1 cellular context compared by ENCODE assay signal in the genomic region with DNA sequence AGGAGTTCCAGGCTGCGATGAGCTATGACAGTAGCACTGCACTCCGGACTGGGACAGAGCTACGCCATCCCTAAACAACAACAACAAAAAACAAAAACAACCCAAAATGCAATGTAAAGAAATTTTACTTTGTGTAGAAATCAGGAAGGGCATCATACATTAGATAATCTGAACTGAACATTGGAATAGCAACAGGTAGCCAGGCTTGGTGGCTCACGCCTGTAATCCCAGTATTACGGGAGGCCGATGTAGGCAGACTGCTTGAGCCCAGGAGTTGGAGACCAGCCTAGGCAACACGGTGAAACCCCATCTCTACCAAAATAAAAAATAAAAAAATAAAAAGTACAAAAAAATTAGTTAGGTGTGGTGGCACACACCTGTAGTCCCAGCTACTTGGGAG.
TF ChIP-seq lines count a peak whose summit lies in the region.

No MANE protein-coding gene starts in this region.

TF ChIP-seq in HepG2, 621 proteins besides CTCF, POLR2A, EP300 and RAD21:
- TF ChIP-seq, protein P1, sequence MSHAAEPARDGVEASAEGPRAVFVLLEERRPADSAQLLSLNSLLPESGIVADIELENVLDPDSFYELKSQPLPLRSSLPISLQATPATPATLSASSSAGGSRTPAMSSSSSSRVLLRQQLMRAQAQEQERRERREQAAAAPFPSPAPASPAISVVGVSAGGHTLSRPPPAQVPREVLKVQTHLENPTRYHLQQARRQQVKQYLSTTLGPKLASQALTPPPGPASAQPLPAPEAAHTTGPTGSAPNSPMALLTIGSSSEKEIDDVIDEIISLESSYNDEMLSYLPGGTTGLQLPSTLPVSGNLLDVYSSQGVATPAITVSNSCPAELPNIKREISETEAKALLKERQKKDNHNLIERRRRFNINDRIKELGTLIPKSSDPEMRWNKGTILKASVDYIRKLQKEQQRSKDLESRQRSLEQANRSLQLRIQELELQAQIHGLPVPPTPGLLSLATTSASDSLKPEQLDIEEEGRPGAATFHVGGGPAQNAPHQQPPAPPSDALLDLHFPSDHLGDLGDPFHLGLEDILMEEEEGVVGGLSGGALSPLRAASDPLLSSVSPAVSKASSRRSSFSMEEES (CRISPR knock-in tag; IDR thresholded peaks at IDR 0.05), result no peak
- TF ChIP-seq DDIT3 (CRISPR knock-in tag; IDR thresholded peaks at IDR 0.05) (no peak), ZNF256 (CRISPR knock-in tag; conservative IDR thresholded peaks at IDR 0.05) (no peak), ZNF660 (CRISPR knock-in tag; IDR thresholded peaks at IDR 0.05; ENCODE audit: borderline replicate concordance, low read depth) (no peak), HOXA7 (CRISPR knock-in tag; IDR thresholded peaks at IDR 0.05) (no peak), HOXA9 (CRISPR knock-in tag; IDR thresholded peaks at IDR 0.05; ENCODE audit: borderline replicate concordance) (no peak), ZNF510 (CRISPR knock-in tag; IDR thresholded peaks at IDR 0.05; ENCODE audit: low read depth) (no peak), NFRKB (IDR thresholded peaks at IDR 0.05) (no peak), ZNF816 (CRISPR knock-in tag; IDR thresholded peaks at IDR 0.05; ENCODE audit: borderline replicate concordance) (no peak), TGIF2 (CRISPR knock-in tag; IDR thresholded peaks at IDR 0.05) (no peak), ZFP36 (IDR thresholded peaks at IDR 0.05; ENCODE audit: borderline replicate concordance, low read depth, low read length, partially characterized antibody) (no peak), UBTF (CRISPR knock-in tag; IDR thresholded peaks at IDR 0.05) (no peak)
- TF ChIP-seq, protein P2, sequence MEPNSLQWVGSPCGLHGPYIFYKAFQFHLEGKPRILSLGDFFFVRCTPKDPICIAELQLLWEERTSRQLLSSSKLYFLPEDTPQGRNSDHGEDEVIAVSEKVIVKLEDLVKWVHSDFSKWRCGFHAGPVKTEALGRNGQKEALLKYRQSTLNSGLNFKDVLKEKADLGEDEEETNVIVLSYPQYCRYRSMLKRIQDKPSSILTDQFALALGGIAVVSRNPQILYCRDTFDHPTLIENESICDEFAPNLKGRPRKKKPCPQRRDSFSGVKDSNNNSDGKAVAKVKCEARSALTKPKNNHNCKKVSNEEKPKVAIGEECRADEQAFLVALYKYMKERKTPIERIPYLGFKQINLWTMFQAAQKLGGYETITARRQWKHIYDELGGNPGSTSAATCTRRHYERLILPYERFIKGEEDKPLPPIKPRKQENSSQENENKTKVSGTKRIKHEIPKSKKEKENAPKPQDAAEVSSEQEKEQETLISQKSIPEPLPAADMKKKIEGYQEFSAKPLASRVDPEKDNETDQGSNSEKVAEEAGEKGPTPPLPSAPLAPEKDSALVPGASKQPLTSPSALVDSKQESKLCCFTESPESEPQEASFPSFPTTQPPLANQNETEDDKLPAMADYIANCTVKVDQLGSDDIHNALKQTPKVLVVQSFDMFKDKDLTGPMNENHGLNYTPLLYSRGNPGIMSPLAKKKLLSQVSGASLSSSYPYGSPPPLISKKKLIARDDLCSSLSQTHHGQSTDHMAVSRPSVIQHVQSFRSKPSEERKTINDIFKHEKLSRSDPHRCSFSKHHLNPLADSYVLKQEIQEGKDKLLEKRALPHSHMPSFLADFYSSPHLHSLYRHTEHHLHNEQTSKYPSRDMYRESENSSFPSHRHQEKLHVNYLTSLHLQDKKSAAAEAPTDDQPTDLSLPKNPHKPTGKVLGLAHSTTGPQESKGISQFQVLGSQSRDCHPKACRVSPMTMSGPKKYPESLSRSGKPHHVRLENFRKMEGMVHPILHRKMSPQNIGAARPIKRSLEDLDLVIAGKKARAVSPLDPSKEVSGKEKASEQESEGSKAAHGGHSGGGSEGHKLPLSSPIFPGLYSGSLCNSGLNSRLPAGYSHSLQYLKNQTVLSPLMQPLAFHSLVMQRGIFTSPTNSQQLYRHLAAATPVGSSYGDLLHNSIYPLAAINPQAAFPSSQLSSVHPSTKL (CRISPR knock-in tag; IDR thresholded peaks at IDR 0.05), result no peak
